ENCODE assay signal across 1 cellular context in genomic region chr22:19641254-19641982, GRCh38.
TF ChIP-seq lines count a peak whose summit lies in the region.

No MANE protein-coding gene starts in this region.

TF ChIP-seq in K562, 482 proteins besides CTCF, POLR2A, EP300 and RAD21 (continued from another document and continues in another):
- TF ChIP-seq ZFP30 (CRISPR knock-in tag; IDR thresholded peaks at IDR 0.05; ENCODE audit: borderline replicate concordance) (0 out of 2 replicates have a peak, but pooled peaks have one; percentile 33), NRF1 (conservative IDR thresholded peaks at IDR 0.05 in 1 of 2, IDR thresholded peaks at IDR 0.05 in 1 of 2) (peak; percentile 94 to 95), ZZZ3 (IDR thresholded peaks at IDR 0.05) (peak; percentile 14; the same call in 1 of the 2 replicates), ZBTB2 (IDR thresholded peaks at IDR 0.05) (peak; percentile 94), ELF2 (CRISPR knock-in tag; IDR thresholded peaks at IDR 0.05) (no peak), E2F1 (CRISPR knock-in tag; IDR thresholded peaks at IDR 0.05) (peak; percentile 75), HSF4 (CRISPR knock-in tag; IDR thresholded peaks at IDR 0.05; ENCODE audit: borderline replicate concordance) (peak; percentile 75; the same call in 1 of the 2 replicates), IFI16 (CRISPR knock-in tag; IDR thresholded peaks at IDR 0.05) (0 out of 2 replicates have a peak, but pooled peaks have one; percentile 60), ESRRB (CRISPR knock-in tag; IDR thresholded peaks at IDR 0.05; ENCODE audit: borderline replicate concordance) (no peak), CREB3L1 (IDR thresholded peaks at IDR 0.05; ENCODE audit: borderline replicate concordance, low read depth) (peak; percentile 63; the same call in 1 of the 2 replicates), SETDB1 (IDR thresholded peaks at IDR 0.05; ENCODE audit: low read length) (peak; percentile 86), GTF2A2 (tag; IDR thresholded peaks at IDR 0.05) (no peak), NR4A1 (CRISPR knock-in tag; IDR thresholded peaks at IDR 0.05) (no peak), NR4A1 (tag; IDR thresholded peaks at IDR 0.05) (peak; percentile 85), ZBTB7A (IDR thresholded peaks at IDR 0.05; ENCODE audit: borderline replicate concordance, control insufficient read depth, low read depth, low read length) (peak; percentile 95), SOX6 (IDR thresholded peaks at IDR 0.05) (peak; percentile 74), TCF7L2 (IDR thresholded peaks at IDR 0.05; ENCODE audit: low read depth, low read length) (no peak), SFPQ (IDR thresholded peaks at IDR 0.05; ENCODE audit: low read depth, low read length) (no peak), MITF (IDR thresholded peaks at IDR 0.05) (peak; percentile 61; the same call in 1 of the 2 replicates), YY1 (IDR thresholded peaks at IDR 0.05; ENCODE audit: borderline replicate concordance in 1 of 3, control insufficient read depth in 1 of 3, extremely low read depth in 1 of 3, insufficient read depth in 3 of 3, insufficient read length in 1 of 3, insufficient replicate concordance in 2 of 3, low read depth in 1 of 3, low read length in 2 of 3) (peak in 2 of 3 experiments; percentile 34 to 67), TRIM28 (IDR thresholded peaks at IDR 0.05) (0 out of 2 replicates have a peak, but pooled peaks have one; percentile 45), HDGF (IDR thresholded peaks at IDR 0.05) (no peak), ZNF324 (CRISPR knock-in tag; IDR thresholded peaks at IDR 0.05) (no peak), ZBED1 (IDR thresholded peaks at IDR 0.05) (no peak), NR1H2 (CRISPR knock-in tag; IDR thresholded peaks at IDR 0.05) (no peak), HDAC8 (tag; IDR thresholded peaks at IDR 0.05) (no peak), ZBTB8A (IDR thresholded peaks at IDR 0.05; ENCODE audit: partially characterized antibody) (no peak), OTX1 (CRISPR knock-in tag; IDR thresholded peaks at IDR 0.05) (no peak), CC2D1A (IDR thresholded peaks at IDR 0.05) (peak; percentile 45; the same call in 1 of the 2 replicates), HOMEZ (CRISPR knock-in tag; IDR thresholded peaks at IDR 0.05) (peak; percentile 28; the same call in 1 of the 2 replicates), TOE1 (IDR thresholded peaks at IDR 0.05; ENCODE audit: borderline replicate concordance) (peak; percentile 69; the same call in 1 of the 2 replicates), TOE1 (CRISPR knock-in tag; IDR thresholded peaks at IDR 0.05; ENCODE audit: borderline replicate concordance, low read depth) (no peak), RB1 (IDR thresholded peaks at IDR 0.05; ENCODE audit: low read depth) (peak; percentile 69), ARID1B (IDR thresholded peaks at IDR 0.05) (peak; percentile 39), MGA (IDR thresholded peaks at IDR 0.05) (peak; percentile 97), USF1 (CRISPR knock-in tag; IDR thresholded peaks at IDR 0.05) (no peak), JUND (IDR thresholded peaks at IDR 0.05; ENCODE audit: borderline replicate concordance, low read depth, low read length) (peak; percentile 77; the same call in 1 of the 2 replicates), JUND (tag; IDR thresholded peaks at IDR 0.05; ENCODE audit: borderline replicate concordance, low read depth, low read length) (no peak), CBX3 (IDR thresholded peaks at IDR 0.05; ENCODE audit: borderline replicate concordance in 1 of 2, low read length in 2 of 2) (peak; percentile 47 to 90; a peak in 2 of 3 replicates), ELF1 (tag; IDR thresholded peaks at IDR 0.05) (peak; percentile 73; the same call in 1 of the 2 replicates), DACH1 (IDR thresholded peaks at IDR 0.05; ENCODE audit: partially characterized antibody) (peak; percentile 95)
